In genomic region chr6:37491161-37491829, GRCh38 we compare ENCODE assay signal across 1 cellular context.
TF ChIP-seq lines count a peak whose summit lies in the region.

No MANE protein-coding gene starts in this region.

TF ChIP-seq in GM23338, 12 proteins besides CTCF, POLR2A, EP300 and RAD21 (continued from another document):
- no peak for TF ChIP-seq ZNF462 (CRISPR knock-in tag; IDR thresholded peaks at IDR 0.05)
- no peak for TF ChIP-seq POLR2AphosphoS5 (IDR thresholded peaks at IDR 0.05; ENCODE audit: low read depth)
- no peak for TF ChIP-seq ZNF331 (CRISPR knock-in tag; IDR thresholded peaks at IDR 0.05; ENCODE audit: low read depth)
- TF ChIP-seq ETS1 (IDR thresholded peaks at IDR 0.05) = no peak
- TF ChIP-seq REST (IDR thresholded peaks at IDR 0.05; ENCODE audit: unreplicated experiment) = no peak
- TF ChIP-seq EZH2phosphoT487 (IDR thresholded peaks at IDR 0.05; ENCODE audit: unreplicated experiment) = no peak
- TF ChIP-seq EZH2 (IDR thresholded peaks at IDR 0.05; ENCODE audit: low read depth, unreplicated experiment) = no peak
- no peak for TF ChIP-seq NANOG (IDR thresholded peaks at IDR 0.05; ENCODE audit: borderline replicate concordance)
- TF ChIP-seq STAT1 (IDR thresholded peaks at IDR 0.05; ENCODE audit: unreplicated experiment) = no peak
- no peak for TF ChIP-seq CREB1 (CRISPR knock-in tag; IDR thresholded peaks at IDR 0.05; ENCODE audit: low read depth)
